ENCODE assay signal across 12 cellular contexts in genomic region chr5:41334758-41335157, GRCh38.
DNase-seq lines count a peak whose midpoint lies in the region; ATAC-seq, FAIRE-seq and TF ChIP-seq lines count a peak whose summit lies in the region.
"Had no signal": no experiment of that assay in that cellular context is flagged by ENCODE, and none has a peak within 500 bp of the region (broad histone marks: within the 10 kb centered on the region; RNA-seq: fewer than 3 reads in every experiment).

No MANE protein-coding gene starts in this region.

- no peak overlapping the region for H3K4me3 ChIP-seq in astrocyte of the cerebellum (ENCODE audit: low read depth, low read length)
- H3K4me3 ChIP-seq in small intestine (ENCODE audit: low read depth in 1 of 2, low read length in 2 of 2): no peak overlapping the region

- H3K36me3 ChIP-seq in small intestine (ENCODE audit: control insufficient read depth in 2 of 2, insufficient read depth in 2 of 2, low read length in 2 of 2): no peaks in the 10 kb centered on the region

- ATAC-seq in GM18519 (IDR thresholded peaks at IDR 0.05; ENCODE audit: low FRiP score, unreplicated experiment) (peak; percentile 91), HG02759 (IDR thresholded peaks at IDR 0.05; ENCODE audit: unreplicated experiment) (peak; percentile 93)

- no peaks in the 10 kb centered on the region for H3K9me3 Mint-ChIP-seq in neural crest cell

- H3K9me3 ChIP-seq in small intestine (ENCODE audit: control insufficient read depth, low read depth): no peaks in the 10 kb centered on the region

- FAIRE-seq in small intestine (lab: Jason Lieb, UNC): no peak
- FAIRE-seq: D721Med, TTC549 had no signal

- no peaks in the 10 kb centered on the region for H3K4me1 ChIP-seq in small intestine (ENCODE audit: control insufficient read depth in 2 of 2, insufficient read depth in 1 of 2, low read depth in 1 of 2, low read length in 1 of 2)

- H3K4me3 Mint-ChIP-seq in neural crest cell: no peak overlapping the region

- H3K36me3 Mint-ChIP-seq in neural crest cell (ENCODE audit: low read depth): no peaks in the 10 kb centered on the region

- peak overlapping the region; percentile 62 for H3K27ac Mint-ChIP-seq in neural crest cell (ENCODE audit: unreplicated experiment)

- H3K4me1 Mint-ChIP-seq in neural crest cell: peaks cover 25% of the 10 kb centered on the region

- 48 to 69% (median 48%) methylated on average over 5 of the region's 5 CpGs for WGBS in small intestine, 3 donors

- TF ChIP-seq CTCF in astrocyte of the cerebellum (IDR thresholded peaks at IDR 0.05; ENCODE audit: low read depth, low read length, missing control alignments) (no peak), neural crest cell (conservative IDR thresholded peaks at IDR 0.05) (no peak)

- in situ Hi-C loops in astrocyte of the cerebellum (cut with HindIII; ENCODE audit: low sequenced_read_pairs): no loop called here

- no peaks in the 10 kb centered on the region for H3K27me3 ChIP-seq in small intestine (ENCODE audit: control insufficient read depth in 2 of 2, insufficient read depth in 2 of 2, low read length in 2 of 2)

- no peak overlapping the region for H3K27ac ChIP-seq in small intestine (ENCODE audit: low read depth in 1 of 2, low read length in 1 of 2)

- DNase-seq in astrocyte of the cerebellum (ENCODE audit: low read depth) (peak; percentile 8), neural crest cell (ENCODE audit: low read depth, low spot score) (no peak), SIG-M5 (lab: John Stamatoyannopoulos, UW) (no peak), NCI-H2196 treated with DMSO at 0.1 percent for 48 hours (lab: John Stamatoyannopoulos, UW; ENCODE audit: unreplicated experiment) (no peak), small intestine (no peak)
- DNase-seq in stimulated activated CD4-positive, alpha-beta T cell treated with anti-CD3 and anti-CD28 coated beads, Interleukin-1b, Interleukin-23, amount 100 ng/mL, for 48 hours: no peak
- DNase-seq: amniotic stem cell, NCI-H187 had no signal

- H3K27me3 Mint-ChIP-seq in neural crest cell (ENCODE audit: low read depth): no peaks in the 10 kb centered on the region
